21 cellular contexts compared by ENCODE assay signal in genomic region chr9:125912261-125912660, GRCh38.
"Had no signal": no experiment of that assay in that cellular context is flagged by ENCODE, and none has a peak within 500 bp of the region (broad histone marks: within the 10 kb centered on the region; RNA-seq: fewer than 3 reads in every experiment).

No MANE protein-coding gene starts in this region.

- H3K36me3 Mint-ChIP-seq: activated CD8-positive, alpha-beta memory T cell treated with anti-CD3 and anti-CD28 coated beads, Interleukin-2, amount 10 ng/mL, durations not matched to agents 7 days and 5 days; activated naive CD4-positive, alpha-beta T cell treated with anti-CD3 and anti-CD28 coated beads, Interleukin-2, amount 10 ng/mL, durations not matched to agents 7 days and 5 days; natural killer cell had no signal

- H3K4me3 Mint-ChIP-seq: activated CD4-positive, alpha-beta memory T cell treated with anti-CD3 and anti-CD28 coated beads, Interleukin-2, amount 10 ng/mL, durations not matched to agents 7 days and 5 days; activated CD8-positive, alpha-beta memory T cell treated with anti-CD3 and anti-CD28 coated beads, Interleukin-2, amount 10 ng/mL, durations not matched to agents 7 days and 5 days; activated naive CD4-positive, alpha-beta T cell treated with anti-CD3 and anti-CD28 coated beads, Interleukin-2, amount 10 ng/mL, durations not matched to agents 7 days and 5 days; natural killer cell; stimulated activated naive B cell treated with anti-CD40 and anti-IgM and Interleukin-4, amounts not matched to agents 10 μg/mL and 1 μg/mL and 100 μg/mL, for 72 hours had no signal

- H3K4me3 ChIP-seq: coronary artery, esophagus muscularis mucosa, sigmoid colon, transverse colon had no signal

- H3K27me3 ChIP-seq: esophagus muscularis mucosa, sigmoid colon, transverse colon had no signal

- H3K9me3 Mint-ChIP-seq: activated CD4-positive, alpha-beta memory T cell treated with anti-CD3 and anti-CD28 coated beads, Interleukin-2, amount 10 ng/mL, durations not matched to agents 7 days and 5 days; activated naive CD4-positive, alpha-beta T cell treated with anti-CD3 and anti-CD28 coated beads, Interleukin-2, amount 10 ng/mL, durations not matched to agents 7 days and 5 days; natural killer cell; stimulated activated naive B cell treated with anti-CD40 and anti-IgM and Interleukin-4, amounts not matched to agents 10 μg/mL and 1 μg/mL and 100 μg/mL, for 72 hours had no signal

- H3K9me3 ChIP-seq: esophagus muscularis mucosa, sigmoid colon, transverse colon had no signal

- H3K4me1 Mint-ChIP-seq: activated CD4-positive, alpha-beta memory T cell treated with anti-CD3 and anti-CD28 coated beads, Interleukin-2, amount 10 ng/mL, durations not matched to agents 7 days and 5 days; activated CD8-positive, alpha-beta memory T cell treated with anti-CD3 and anti-CD28 coated beads, Interleukin-2, amount 10 ng/mL, durations not matched to agents 7 days and 5 days; activated naive CD4-positive, alpha-beta T cell treated with anti-CD3 and anti-CD28 coated beads, Interleukin-2, amount 10 ng/mL, durations not matched to agents 7 days and 5 days had no signal

- H3K27ac Mint-ChIP-seq: activated CD4-positive, alpha-beta memory T cell treated with anti-CD3 and anti-CD28 coated beads, Interleukin-2, amount 10 ng/mL, durations not matched to agents 7 days and 5 days; activated CD8-positive, alpha-beta memory T cell treated with anti-CD3 and anti-CD28 coated beads, Interleukin-2, amount 10 ng/mL, durations not matched to agents 7 days and 5 days; activated naive CD4-positive, alpha-beta T cell treated with anti-CD3 and anti-CD28 coated beads, Interleukin-2, amount 10 ng/mL, durations not matched to agents 7 days and 5 days; natural killer cell; progenitor cell of endocrine pancreas; stimulated activated naive B cell treated with anti-CD40 and anti-IgM and Interleukin-4, amounts not matched to agents 10 μg/mL and 1 μg/mL and 100 μg/mL, for 72 hours had no signal

- DNase-seq: activated CD4-positive, alpha-beta memory T cell treated with anti-CD3 and anti-CD28 coated beads, Interleukin-2, amount 10 ng/mL, durations not matched to agents 7 days and 5 days; activated CD4-positive, alpha-beta T cell treated with anti-CD3 and anti-CD28 coated beads for 48 hours; activated CD4-positive, CD25-positive, alpha-beta regulatory T cell; activated CD8-positive, alpha-beta memory T cell treated with anti-CD3 and anti-CD28 coated beads, Interleukin-2, amount 10 ng/mL, durations not matched to agents 7 days and 5 days; activated effector memory CD4-positive, alpha-beta T cell treated with anti-CD3 and anti-CD28 coated beads, Interleukin-2, amount 50 U/mL, for 16 hours; activated naive CD4-positive, alpha-beta T cell treated with anti-CD3 and anti-CD28 coated beads, Interleukin-2, amount 10 ng/mL, durations not matched to agents 7 days and 5 days; activated T-cell treated with anti-CD3 and anti-CD28 coated beads for 4 hours; amygdala; hippocampal formation; left ventricle myocardium superior; mammary epithelial cell; midbrain; natural killer cell; sigmoid colon; stimulated activated CD4-positive, alpha-beta T cell treated with anti-CD3 and anti-CD28 coated beads, Interleukin-2, amount 100 ng/mL, for 48 hours; stimulated activated CD8-positive, alpha-beta memory T cell treated with anti-CD3 and anti-CD28 coated beads, Interleukin-4, amount 100 ng/mL, for 48 hours; stimulated activated naive B cell treated with anti-CD40 and anti-IgM and Interleukin-4, amounts not matched to agents 10 μg/mL and 1 μg/mL and 100 μg/mL, for 72 hours; transverse colon had no signal

- H3K27ac ChIP-seq: coronary artery, esophagus muscularis mucosa, sigmoid colon, transverse colon had no signal

- H3K27me3 Mint-ChIP-seq: activated CD4-positive, alpha-beta memory T cell treated with anti-CD3 and anti-CD28 coated beads, Interleukin-2, amount 10 ng/mL, durations not matched to agents 7 days and 5 days; activated CD8-positive, alpha-beta memory T cell treated with anti-CD3 and anti-CD28 coated beads, Interleukin-2, amount 10 ng/mL, durations not matched to agents 7 days and 5 days; activated naive CD4-positive, alpha-beta T cell treated with anti-CD3 and anti-CD28 coated beads, Interleukin-2, amount 10 ng/mL, durations not matched to agents 7 days and 5 days; progenitor cell of endocrine pancreas; stimulated activated naive B cell treated with anti-CD40 and anti-IgM and Interleukin-4, amounts not matched to agents 10 μg/mL and 1 μg/mL and 100 μg/mL, for 72 hours had no signal

- ATAC-seq: activated CD8-positive, alpha-beta memory T cell treated with anti-CD3 and anti-CD28 coated beads, Interleukin-2, amount 10 ng/mL, durations not matched to agents 7 days and 5 days; left ventricle myocardium superior; natural killer cell; stimulated activated naive B cell treated with anti-CD40 and anti-IgM and Interleukin-4, amounts not matched to agents 10 μg/mL and 1 μg/mL and 100 μg/mL, for 72 hours had no signal

- H3K36me3 ChIP-seq: transverse colon had no signal
